In genomic region chr2:207112397-207112796, GRCh38 we compare ENCODE assay signal across 16 cellular contexts. TPM values are rescaled to one million over a fixed set of nuclear protein-coding genes. Genes with fewer than 3 reads are reported as not detected.
DNase-seq lines count a peak whose midpoint lies in the region; ATAC-seq and TF ChIP-seq lines count a peak whose summit lies in the region.
"Had no signal": no experiment of that assay in that cellular context is flagged by ENCODE, and none has a peak within 500 bp of the region (broad histone marks: within the 10 kb centered on the region; RNA-seq: fewer than 3 reads in every experiment).

No MANE protein-coding gene starts in this region.

- H3K36me3 ChIP-seq in SK-N-MC (ENCODE audit: insufficient read depth, low read length) (no peaks in the 10 kb centered on the region), HAP-1 (replicated peaks) (peaks cover 30% of the 10 kb centered on the region)

- no peak for DNase-seq in CD4-positive, alpha-beta T cell
- peak; percentile 28 for DNase-seq in SK-N-MC (ENCODE audit: low read depth, low spot score)
- DNase-seq in glutamatergic neuron, result no peak
- DNase-seq in substantia nigra (lab: John Stamatoyannopoulos, UW), result no peak
- DNase-seq in HAP-1 (ENCODE audit: low spot score in 2 of 2), result no peak
- DNase-seq: BE2C, DMS 273 treated with DMSO at 0.1 percent for 48 hours, GDM1, KBM-7, NCI-H1092, NCI-H446 treated with DMSO at 0.1 percent for 48 hours, NCI-H748 treated with DMSO at 0.1 percent for 48 hours, OCI-M1, SIG-M5 had no signal

- H3K4me3 Mint-ChIP-seq in CD4-positive, alpha-beta T cell, result no peak overlapping the region
- H3K4me3 Mint-ChIP-seq in glutamatergic neuron (ENCODE audit: unreplicated experiment), result peak overlapping the region; percentile 87

- H3K36me3 Mint-ChIP-seq in CD4-positive, alpha-beta T cell (ENCODE audit: low read depth), result peaks cover 64% of the 10 kb centered on the region
- no peaks in the 10 kb centered on the region for H3K36me3 Mint-ChIP-seq in glutamatergic neuron (ENCODE audit: unreplicated experiment)

- CTCF ChIA-PET in CD4-positive, alpha-beta T cell (lab: Charles Lee), result no interaction called here

- in situ Hi-C loops in HAP-1 (cut with MboI; ENCODE audit: low sequenced_read_pairs), result no loop called here

- POLR2A ChIA-PET in CD4-positive, alpha-beta T cell (lab: Charles Lee), result interaction anchor here (1.0 to 1.4 kb wide), 3 partner anchors 30 to 55 kb away, joined by 3 to 6 read pairs (median 3); partner anchors contain the start of gene KLF7

- H3K4me3 ChIP-seq in SK-N-MC (no peak overlapping the region), HAP-1 (no peak overlapping the region)

- H3K27ac ChIP-seq in CD4-positive, alpha-beta T cell (ENCODE audit: low read depth, low read length), result no peak overlapping the region
- no peak overlapping the region for H3K27ac ChIP-seq in SK-N-MC
- H3K27ac ChIP-seq in substantia nigra (ENCODE audit: low read depth, low read length, poor library complexity, severe bottlenecking), result peak overlapping the region; percentile 86

- H3K9me3 ChIP-seq in CD4-positive, alpha-beta T cell (ENCODE audit: control insufficient read depth, low read length), result no peaks in the 10 kb centered on the region
- H3K9me3 ChIP-seq in SK-N-MC (ENCODE audit: low read depth, low read length) (no peaks in the 10 kb centered on the region), HAP-1 (no peaks in the 10 kb centered on the region)
- H3K9me3 ChIP-seq: BE2C had no signal

- ATAC-seq in CD4-positive, alpha-beta T cell (ENCODE audit: poor library complexity), result no peak
- no peak for ATAC-seq in GM18519 (IDR thresholded peaks at IDR 0.05; ENCODE audit: low FRiP score, unreplicated experiment)
- no peak for ATAC-seq in HG03354 (IDR thresholded peaks at IDR 0.05; ENCODE audit: poor library complexity, severe bottlenecking, unreplicated experiment)

- H3K9ac ChIP-seq in SK-N-MC (ENCODE audit: insufficient read length), result no peak overlapping the region

- intact Hi-C loops in CD4-positive, alpha-beta T cell (cut with DNase I, micrococcal nuclease), result no loop called here

- H3K27me3 ChIP-seq in CD4-positive, alpha-beta T cell (ENCODE audit: control insufficient read depth, insufficient read depth, low read length), result no peaks in the 10 kb centered on the region
- H3K27me3 ChIP-seq in HAP-1 (ENCODE audit: low read depth), result no peaks in the 10 kb centered on the region
- H3K27me3 ChIP-seq: BE2C had no signal

- peaks cover 58% of the 10 kb centered on the region for H3K4me1 Mint-ChIP-seq in CD4-positive, alpha-beta T cell (ENCODE audit: low read depth)
- H3K4me1 Mint-ChIP-seq in glutamatergic neuron (ENCODE audit: low read depth, unreplicated experiment), result peaks cover 88% of the 10 kb centered on the region

- no peak for TF ChIP-seq CTCF in CD4-positive, alpha-beta T cell (IDR thresholded peaks at IDR 0.05)
- no peak for TF ChIP-seq CTCF in glutamatergic neuron (IDR thresholded peaks at IDR 0.05; ENCODE audit: partially characterized antibody, unreplicated experiment)

- H3K4me1 ChIP-seq in HAP-1, result peaks cover 11% of the 10 kb centered on the region

- peak overlapping the region; percentile 47 for H3K27ac Mint-ChIP-seq in CD4-positive, alpha-beta T cell
- peak overlapping the region; percentile 92 for H3K27ac Mint-ChIP-seq in glutamatergic neuron (ENCODE audit: unreplicated experiment)

- H3K27me3 Mint-ChIP-seq in CD4-positive, alpha-beta T cell, result no peaks in the 10 kb centered on the region
- peaks cover 30% of the 10 kb centered on the region for H3K27me3 Mint-ChIP-seq in glutamatergic neuron (ENCODE audit: unreplicated experiment)

- no peaks in the 10 kb centered on the region for H3K9me3 Mint-ChIP-seq in CD4-positive, alpha-beta T cell
- peaks cover 43% of the 10 kb centered on the region for H3K9me3 Mint-ChIP-seq in glutamatergic neuron (ENCODE audit: unreplicated experiment)

RNA-seq across cellular contexts. Expression of gene KLF7, which starts 53.4 kb away (rescaled TPM):
- total RNA-seq in CD4-positive, alpha-beta T cell, result 10 to 100 TPM; 90.1 to 96.9 TPM
- 323 TPM for total RNA-seq in glutamatergic neuron (ENCODE audit: unreplicated experiment)
